7 cellular contexts compared by ENCODE assay signal in the genomic region with DNA sequence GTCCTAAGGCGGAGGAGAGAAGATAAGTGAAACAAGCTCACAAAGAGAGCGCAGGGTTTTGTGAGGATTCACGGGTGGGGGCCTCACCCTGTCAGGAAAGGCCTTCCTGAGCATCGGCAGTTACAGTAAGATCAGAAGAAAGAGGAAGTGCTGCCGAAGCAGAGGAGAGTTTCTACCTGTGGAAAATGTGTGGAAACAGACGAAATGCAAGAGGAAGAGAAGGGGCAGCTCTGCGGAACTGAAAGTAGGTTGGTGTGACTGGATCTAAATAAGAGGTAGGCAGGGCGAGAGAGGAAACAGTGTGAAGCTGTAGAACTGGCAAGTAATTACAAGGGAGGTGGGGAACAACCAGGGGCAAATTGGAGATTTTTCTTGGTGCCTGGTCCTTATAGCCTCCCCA. TPM values are rescaled to one million over a fixed set of nuclear protein-coding genes. Genes with fewer than 3 reads are reported as not detected.
DNase-seq lines count a peak whose midpoint lies in the region; ATAC-seq and TF ChIP-seq lines count a peak whose summit lies in the region.

No MANE protein-coding gene starts in this region.

- 70 to 74% methylated on average over 8 of the region's 8 CpGs for WGBS in heart right ventricle, 2 donors
- 61 to 73% (median 66%) methylated on average over 8 of the region's 8 CpGs for WGBS in adrenal gland, 4 donors

- no peaks in the 10 kb centered on the region for H3K27me3 ChIP-seq in heart right ventricle
- H3K27me3 ChIP-seq in adrenal gland = no peaks in the 10 kb centered on the region
- no peaks in the 10 kb centered on the region for H3K27me3 ChIP-seq in breast epithelium

- no peaks in the 10 kb centered on the region for H3K36me3 ChIP-seq in heart right ventricle
- no peaks in the 10 kb centered on the region for H3K36me3 ChIP-seq in adrenal gland (replicated peaks in 1 of 2)
- no peaks in the 10 kb centered on the region for H3K36me3 ChIP-seq in breast epithelium

- H3K27ac Mint-ChIP-seq in T-helper 17 cell = peak overlapping the region; percentile 86
- H3K27ac Mint-ChIP-seq in stimulated activated memory B cell treated with anti-CD40 and anti-IgM and Interleukin-4, amounts not matched to agents 10 μg/mL and 1 μg/mL and 100 μg/mL, for 72 hours = peak overlapping the region; percentile 76

- peak overlapping the region in 2 of 10 donors; percentile 11 to 47 for H3K4me3 ChIP-seq in heart right ventricle
- H3K4me3 ChIP-seq in adrenal gland = no peak overlapping the region
- H3K4me3 ChIP-seq in breast epithelium = no peak overlapping the region

- H3K4me3 Mint-ChIP-seq in T-helper 17 cell = peak overlapping the region; percentile 95
- H3K4me3 Mint-ChIP-seq in stimulated activated memory B cell treated with anti-CD40 and anti-IgM and Interleukin-4, amounts not matched to agents 10 μg/mL and 1 μg/mL and 100 μg/mL, for 72 hours = peak overlapping the region; percentile 71

- peaks cover 84% of the 10 kb centered on the region for H3K4me1 Mint-ChIP-seq in T-helper 17 cell
- H3K4me1 Mint-ChIP-seq in stimulated activated memory B cell treated with anti-CD40 and anti-IgM and Interleukin-4, amounts not matched to agents 10 μg/mL and 1 μg/mL and 100 μg/mL, for 72 hours = peaks cover 64% of the 10 kb centered on the region

- ATAC-seq in GM19324 (IDR thresholded peaks at IDR 0.05; ENCODE audit: low FRiP score, unreplicated experiment) = peak; percentile 49
- peak; percentile 59 for ATAC-seq in HG02981 (IDR thresholded peaks at IDR 0.05; ENCODE audit: unreplicated experiment)
- no peak for ATAC-seq in T-helper 17 cell
- ATAC-seq in stimulated activated memory B cell treated with anti-CD40 and anti-IgM and Interleukin-4, amounts not matched to agents 10 μg/mL and 1 μg/mL and 100 μg/mL, for 72 hours = peak; percentile 83
- no peak for ATAC-seq in heart right ventricle

- peaks cover 0 to 56% (median 0%) of the 10 kb centered on the region in 9 donors for H3K4me1 ChIP-seq in heart right ventricle
- H3K4me1 ChIP-seq in adrenal gland (replicated peaks in 1 of 2) = no peaks in the 10 kb centered on the region
- H3K4me1 ChIP-seq in breast epithelium = peaks cover 0 to 5% of the 10 kb centered on the region in 2 donors

- H3K27me3 Mint-ChIP-seq in T-helper 17 cell = no peaks in the 10 kb centered on the region
- no peaks in the 10 kb centered on the region for H3K27me3 Mint-ChIP-seq in stimulated activated memory B cell treated with anti-CD40 and anti-IgM and Interleukin-4, amounts not matched to agents 10 μg/mL and 1 μg/mL and 100 μg/mL, for 72 hours

- H3K27ac ChIP-seq in heart right ventricle (peak overlapping the region in 1 of 10 donors; percentile 84), adrenal gland (no peak overlapping the region), breast epithelium (peak overlapping the region in 1 of 2 donors; percentile 25)

- H3K36me3 Mint-ChIP-seq in T-helper 17 cell (ENCODE audit: low read depth) = peaks cover 9% of the 10 kb centered on the region
- no peaks in the 10 kb centered on the region for H3K36me3 Mint-ChIP-seq in stimulated activated memory B cell treated with anti-CD40 and anti-IgM and Interleukin-4, amounts not matched to agents 10 μg/mL and 1 μg/mL and 100 μg/mL, for 72 hours

- DNase-seq in T-helper 17 cell (no peak), heart right ventricle (no peak), adrenal gland (no peak), breast epithelium (ENCODE audit: low spot score in 2 of 2) (no peak)

- TF ChIP-seq CTCF in heart right ventricle (IDR thresholded peaks at IDR 0.05) (no peak), adrenal gland (IDR thresholded peaks at IDR 0.05) (no peak), breast epithelium (IDR thresholded peaks at IDR 0.05) (no peak)

- H3K9me3 Mint-ChIP-seq in stimulated activated memory B cell treated with anti-CD40 and anti-IgM and Interleukin-4, amounts not matched to agents 10 μg/mL and 1 μg/mL and 100 μg/mL, for 72 hours = peaks cover 3% of the 10 kb centered on the region

- TF ChIP-seq POLR2A in adrenal gland (IDR thresholded peaks at IDR 0.05) = no peak
- TF ChIP-seq POLR2A in breast epithelium (IDR thresholded peaks at IDR 0.05) = no peak

- intact Hi-C loops in heart right ventricle (cut with DNase I) = no loop called here
- intact Hi-C loops in adrenal gland (cut with DNase I) = no loop called here
- intact Hi-C loops in breast epithelium (cut with DNase I; ENCODE audit: low total_unique reads) = no loop called here

- H3K9me3 ChIP-seq in T-helper 17 cell (ENCODE audit: control insufficient read depth, low read length, poor library complexity, severe bottlenecking) (no peaks in the 10 kb centered on the region), heart right ventricle (peaks cover 0 to under 1% (median 0%) of the 10 kb centered on the region in 11 donors), adrenal gland (replicated peaks in 1 of 3) (no peaks in the 10 kb centered on the region), breast epithelium (no peaks in the 10 kb centered on the region)

RNA-seq across cellular contexts. Expression of gene GPR68, which starts 2.7 kb away (rescaled TPM):
- 10 to 100 TPM in 1 of 2 donors, 1 to 10 TPM in 1; 7.6 to 12.4 TPM for total RNA-seq in T-helper 17 cell
- total RNA-seq in heart right ventricle = 1 to 10 TPM in 2 of 10 donors, under 1 TPM in 8; 0.13 to 2.4 (median 0.29) TPM
- under 1 TPM; 0.22 to 0.54 TPM for polyA plus RNA-seq in heart right ventricle
- total RNA-seq in adrenal gland = 1 to 10 TPM in 3 of 8 donors, under 1 TPM in 4, not detected in 1; 0.29 to 4.5 (median 0.78) TPM
- 1 to 10 TPM; 1.0 to 1.8 (median 1.2) TPM for polyA plus RNA-seq in adrenal gland
- total RNA-seq in breast epithelium = under 1 TPM; 0.32 to 0.66 (median 0.59) TPM

Comparison
In these comparisons a context has a peak if more than half of its experiments do, and no peak if none do; other contexts are left out.
1. ATAC-seq: peak in GM19324 (single experiment), HG02981 (single experiment) and stimulated activated memory B cell treated with anti-CD40 and anti-IgM and Interleukin-4, amounts not matched to agents 10 μg/mL and 1 μg/mL and 100 μg/mL, for 72 hours (single experiment); none in T-helper 17 cell (single experiment) and heart right ventricle (0 of 8).